1 cellular context compared by ENCODE assay signal in genomic region chr1:85570446-85571180, GRCh38.
TF ChIP-seq lines count a peak whose summit lies in the region.

No MANE protein-coding gene starts in this region.

TF ChIP-seq in HCT116, 20 proteins besides CTCF, POLR2A, EP300 and RAD21:
- TF ChIP-seq ZNF274 (IDR thresholded peaks at IDR 0.05; ENCODE audit: low read depth, low read length) (no peak), SRF (IDR thresholded peaks at IDR 0.05; ENCODE audit: low read depth) (no peak), YY1 (IDR thresholded peaks at IDR 0.05; ENCODE audit: extremely low read depth, insufficient replicate concordance, low read depth, low read length) (no peak), SP1 (IDR thresholded peaks at IDR 0.05; ENCODE audit: low read depth) (no peak), FOSL1 (IDR thresholded peaks at IDR 0.05; ENCODE audit: low read depth) (no peak), ATF3 (IDR thresholded peaks at IDR 0.05) (no peak), ZBTB33 (IDR thresholded peaks at IDR 0.05; ENCODE audit: extremely low read depth, insufficient replicate concordance, low read length) (no peak), SIN3A (IDR thresholded peaks at IDR 0.05; ENCODE audit: low read depth) (no peak), CBX3 (IDR thresholded peaks at IDR 0.05; ENCODE audit: low read depth) (no peak), POLR2AphosphoS5 (IDR thresholded peaks at IDR 0.05; ENCODE audit: low read depth, low read length) (no peak), MAX (IDR thresholded peaks at IDR 0.05) (no peak), JUND (IDR thresholded peaks at IDR 0.05) (no peak), EZH2 (IDR thresholded peaks at IDR 0.05) (no peak)
